ENCODE assay signal across 8 cellular contexts in genomic region chr16:740764-741505, GRCh38. TPM values are rescaled to one million over a fixed set of nuclear protein-coding genes. Genes with fewer than 3 reads are reported as not detected.
DNase-seq lines count a peak whose midpoint lies in the region; ATAC-seq lines count a peak whose summit lies in the region.

Gene CIAO3 (minus strand): TSS chr16:740997. CDS start chr16:740985, 12 bp downstream.

- H3K4me1 ChIP-seq in CD4-positive, CD25-positive, alpha-beta regulatory T cell (ENCODE audit: control insufficient read depth, insufficient read depth, low read length, poor library complexity, severe bottlenecking) = peaks cover 16% of the 10 kb centered on the region
- H3K4me1 ChIP-seq in endocrine pancreas (ENCODE audit: control insufficient read depth, insufficient read depth, low read length) = no peaks in the 10 kb centered on the region
- H3K4me1 ChIP-seq in mesodermal cell (ENCODE audit: control insufficient read depth, insufficient read depth, low read length, poor library complexity, severe bottlenecking) = no peaks in the 10 kb centered on the region

- H3K4me3 Mint-ChIP-seq in CD4-positive, CD25-positive, alpha-beta regulatory T cell = peak within 1 kb of the TSS; percentile 80 to 92 (median 84)

- peaks cover 0 to 19% (median 0%) of the 10 kb centered on the region in 4 donors for H3K4me1 Mint-ChIP-seq in CD4-positive, CD25-positive, alpha-beta regulatory T cell

- no peaks in the 10 kb centered on the region for H3K27me3 Mint-ChIP-seq in CD4-positive, CD25-positive, alpha-beta regulatory T cell

- peaks cover 4% of the 10 kb centered on the region for H3K36me3 Mint-ChIP-seq in CD4-positive, CD25-positive, alpha-beta regulatory T cell

- peak within 1 kb of the TSS; percentile 77 for H3K27ac ChIP-seq in CD4-positive, CD25-positive, alpha-beta regulatory T cell (ENCODE audit: insufficient read depth, low read length, poor library complexity, severe bottlenecking)
- no peak within 1 kb of the TSS for H3K27ac ChIP-seq in mesodermal cell (ENCODE audit: low read depth, low read length, severe bottlenecking)

- H3K27me3 ChIP-seq in CD4-positive, CD25-positive, alpha-beta regulatory T cell (ENCODE audit: control insufficient read depth, insufficient read depth, low read length) = no peaks in the 10 kb centered on the region
- H3K27me3 ChIP-seq in endocrine pancreas (ENCODE audit: control insufficient read depth, insufficient read depth, low read length) = no peaks in the 10 kb centered on the region

- H3K36me3 ChIP-seq in CD4-positive, CD25-positive, alpha-beta regulatory T cell (ENCODE audit: control insufficient read depth, insufficient read depth, low read length) = peaks cover 7% of the 10 kb centered on the region
- H3K36me3 ChIP-seq in endocrine pancreas (ENCODE audit: control insufficient read depth, insufficient read depth, low read length) (no peaks in the 10 kb centered on the region), mesodermal cell (ENCODE audit: control insufficient read depth, insufficient read depth, low read length) (peaks cover 31% of the 10 kb centered on the region)

- peaks cover 0 to 2% (median 0%) of the 10 kb centered on the region in 7 donors for H3K9me3 Mint-ChIP-seq in CD4-positive, CD25-positive, alpha-beta regulatory T cell

- ATAC-seq in CD4-positive, CD25-positive, alpha-beta regulatory T cell (ENCODE audit: low read depth in 2 of 2) = peak; percentile 87
- peak; percentile 78 for ATAC-seq in GM19397 (IDR thresholded peaks at IDR 0.05; ENCODE audit: unreplicated experiment)

- peak within 1 kb of the TSS; percentile 53 for H3K4me3 ChIP-seq in CD4-positive, CD25-positive, alpha-beta regulatory T cell (ENCODE audit: low read depth, low read length)
- H3K4me3 ChIP-seq in endocrine pancreas (ENCODE audit: control insufficient read depth, insufficient read depth, low read length) = no peak within 1 kb of the TSS
- H3K4me3 ChIP-seq in mesodermal cell (ENCODE audit: extremely low read depth, insufficient read depth, low read length, poor library complexity, severe bottlenecking) = peak within 1 kb of the TSS; percentile 82

- 0% methylated on average over 74 to 75 of the region's 79 CpGs for WGBS in mesodermal cell (ENCODE audit: insufficient coverage in 2 of 2), 2 experiments

- H3K27ac Mint-ChIP-seq in CD4-positive, CD25-positive, alpha-beta regulatory T cell = peak within 1 kb of the TSS in 2 of 3 donors; percentile 43 to 67

- peak; percentile 85 to 91 (median 91) for DNase-seq in CD4-positive, CD25-positive, alpha-beta regulatory T cell
- DNase-seq in HK-2 (ENCODE audit: unreplicated experiment) (peak; percentile 87), NOMO-1 (lab: John Stamatoyannopoulos, UW; ENCODE audit: unreplicated experiment in 2 of 2) (peak; percentile 74 to 82)
- peak; percentile 92 to 97 (median 97) for DNase-seq in activated CD8-positive, alpha-beta memory T cell treated with anti-CD3 and anti-CD28 coated beads for 48 hours (ENCODE audit: low read depth in 2 of 3, low spot score in 2 of 3)
- DNase-seq in stimulated activated CD8-positive, alpha-beta memory T cell treated with anti-CD3 and anti-CD28 coated beads, Interleukin-15, amount 100 ng/mL, for 4 hours (ENCODE audit: low read depth in 2 of 2) = peak; percentile 82 to 88

- H3K9ac ChIP-seq in endocrine pancreas (ENCODE audit: control insufficient read depth, insufficient read depth, low read length) = peak within 1 kb of the TSS; percentile 97

- H3K9me3 ChIP-seq in CD4-positive, CD25-positive, alpha-beta regulatory T cell (ENCODE audit: control insufficient read depth in 2 of 2, low read length in 2 of 2) = no peaks in the 10 kb centered on the region
- H3K9me3 ChIP-seq in endocrine pancreas (ENCODE audit: control insufficient read depth, low read length) (no peaks in the 10 kb centered on the region), mesodermal cell (ENCODE audit: control insufficient read depth, low read length) (no peaks in the 10 kb centered on the region)

RNA-seq across cellular contexts. Expression of gene CIAO3, which starts in this region (rescaled TPM):
- 42.6 TPM for total RNA-seq in CD4-positive, CD25-positive, alpha-beta regulatory T cell
- 10 to 100 TPM; 17.2 to 26.6 (median 19.7) TPM for polyA plus RNA-seq in CD4-positive, CD25-positive, alpha-beta regulatory T cell
- 38.7 TPM for polyA plus RNA-seq in mesodermal cell (2013, experiment 1 of 2)
- 27.2 TPM for polyA plus RNA-seq in mesodermal cell (2013, experiment 2 of 2)
